Comparison of ENCODE assay signal across 1 cellular context in genomic region chr12:212799-213526, GRCh38.
A peak's percentile ranks its signal among the peaks of the same experiment; 100 is the strongest.
TF ChIP-seq lines count a peak whose summit lies in the region.

No MANE protein-coding gene starts in this region.

TF ChIP-seq in liver, 16 proteins besides CTCF, POLR2A, EP300 and RAD21 (continued from another document):
- TF ChIP-seq YY1 (IDR thresholded peaks at IDR 0.05) (no peak), RXRA (IDR thresholded peaks at IDR 0.05) (peak; percentile 69 to 79)
- TF ChIP-seq, protein P1, sequence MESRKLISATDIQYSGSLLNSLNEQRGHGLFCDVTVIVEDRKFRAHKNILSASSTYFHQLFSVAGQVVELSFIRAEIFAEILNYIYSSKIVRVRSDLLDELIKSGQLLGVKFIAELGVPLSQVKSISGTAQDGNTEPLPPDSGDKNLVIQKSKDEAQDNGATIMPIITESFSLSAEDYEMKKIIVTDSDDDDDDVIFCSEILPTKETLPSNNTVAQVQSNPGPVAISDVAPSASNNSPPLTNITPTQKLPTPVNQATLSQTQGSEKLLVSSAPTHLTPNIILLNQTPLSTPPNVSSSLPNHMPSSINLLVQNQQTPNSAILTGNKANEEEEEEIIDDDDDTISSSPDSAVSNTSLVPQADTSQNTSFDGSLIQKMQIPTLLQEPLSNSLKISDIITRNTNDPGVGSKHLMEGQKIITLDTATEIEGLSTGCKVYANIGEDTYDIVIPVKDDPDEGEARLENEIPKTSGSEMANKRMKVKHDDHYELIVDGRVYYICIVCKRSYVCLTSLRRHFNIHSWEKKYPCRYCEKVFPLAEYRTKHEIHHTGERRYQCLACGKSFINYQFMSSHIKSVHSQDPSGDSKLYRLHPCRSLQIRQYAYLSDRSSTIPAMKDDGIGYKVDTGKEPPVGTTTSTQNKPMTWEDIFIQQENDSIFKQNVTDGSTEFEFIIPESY (IDR thresholded peaks at IDR 0.05): no peak
